ENCODE assay signal across 12 cellular contexts in the genomic region with DNA sequence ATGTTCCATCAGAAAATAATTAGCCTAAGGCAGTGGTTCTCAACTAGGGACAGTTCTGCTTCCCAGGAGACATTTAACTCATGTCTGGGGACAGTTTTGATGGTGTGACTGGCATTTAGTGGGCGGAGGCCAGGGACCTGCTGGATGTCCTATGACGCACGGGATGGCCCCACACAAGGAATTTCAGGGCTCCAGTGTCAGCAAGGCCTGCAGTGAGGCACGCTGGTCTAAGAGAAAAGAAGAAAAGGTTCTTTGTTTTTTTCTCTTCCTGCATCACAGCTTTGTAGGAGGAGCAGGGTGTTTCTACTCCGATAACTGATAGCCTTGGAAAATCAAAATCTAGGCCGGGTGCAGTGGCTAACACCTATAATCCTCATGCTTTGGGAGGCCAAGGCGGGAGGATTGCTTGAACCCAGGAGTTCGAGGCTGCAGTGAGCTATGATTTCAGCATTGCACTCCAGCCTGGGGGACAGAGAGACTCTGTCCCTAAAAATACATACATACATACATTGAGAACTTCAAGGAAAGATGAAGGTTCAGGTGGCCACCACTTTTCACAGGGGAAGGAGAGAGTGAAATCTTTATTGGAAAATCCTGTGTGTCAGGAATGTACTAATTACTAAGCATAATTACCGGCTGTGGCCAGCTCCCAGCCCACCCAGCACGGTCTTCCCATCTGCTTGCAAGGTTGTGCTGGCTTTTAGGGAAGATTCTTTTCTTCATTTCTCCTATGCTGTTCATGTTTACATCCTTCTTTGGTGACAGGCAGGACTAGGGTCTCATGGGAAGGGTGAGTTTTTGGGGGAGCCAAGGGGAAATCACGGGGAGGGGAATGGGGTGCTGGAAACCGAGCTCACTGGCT.
DNase-seq lines count a peak whose midpoint lies in the region; ATAC-seq, FAIRE-seq and TF ChIP-seq lines count a peak whose summit lies in the region.
"Had no signal": no experiment of that assay in that cellular context is flagged by ENCODE, and none has a peak within 500 bp of the region (broad histone marks: within the 10 kb centered on the region; RNA-seq: fewer than 3 reads in every experiment).

No MANE protein-coding gene starts in this region.

- H3K36me3 ChIP-seq in pancreas (no peaks in the 10 kb centered on the region), heart right ventricle (no peaks in the 10 kb centered on the region)

- H3K27ac ChIP-seq in pancreas, result peak overlapping the region; percentile 6 to 58 (median 37)
- no peak overlapping the region for H3K27ac ChIP-seq in heart right ventricle

- no peaks in the 10 kb centered on the region for H3K9me3 ChIP-seq in pancreas
- H3K9me3 ChIP-seq in heart right ventricle, result no peaks in the 10 kb centered on the region

- TF ChIP-seq CTCF in pancreas (IDR thresholded peaks at IDR 0.05) (no peak), heart right ventricle (IDR thresholded peaks at IDR 0.05) (no peak)

- H3K4me3 ChIP-seq in pancreas (no peak overlapping the region), heart right ventricle (no peak overlapping the region)

- no peaks in the 10 kb centered on the region for H3K27me3 ChIP-seq in pancreas
- H3K27me3 ChIP-seq in heart right ventricle, result peaks cover 0 to 12% (median 0%) of the 10 kb centered on the region in 7 donors

- intact Hi-C loops in pancreas (cut with DNase I) (no loop called here), heart right ventricle (cut with DNase I) (no loop called here)

- WGBS in pancreas, 2 donors, result 51 to 53% methylated on average over 12 of the region's 12 CpGs
- 48 to 60% methylated on average over 12 of the region's 12 CpGs for WGBS in heart right ventricle, 2 donors

- in situ Hi-C loops in SK-MEL-5 (cut with HindIII; ENCODE audit: low pct_unique_long_range_greater_than_20kb, low sequenced_read_pairs), result no loop called here

- DNase-seq in COLO829 (ENCODE audit: low spot score), result peak; percentile 51
- DNase-seq in SK-MEL-5 (ENCODE audit: low read depth, low spot score), result peak; percentile 94
- peak; percentile 85 for DNase-seq in islet precursor cell
- peak in 2 of 6 donors; percentile 45 for DNase-seq in pancreas
- DNase-seq in H4 (ENCODE audit: low spot score), result no peak
- no peak for DNase-seq in iPS-NIHi11 (ENCODE audit: low spot score)
- DNase-seq in heart right ventricle, result no peak
- DNase-seq: HCEC 1CT, KBM-7, NCI-H82 had no signal

- no peak for FAIRE-seq in pancreas (lab: Jason Lieb, UNC)

- H3K4me1 ChIP-seq in pancreas (no peaks in the 10 kb centered on the region), heart right ventricle (no peaks in the 10 kb centered on the region)

- ATAC-seq in pancreas (peak; percentile 47 to 81 (median 78)), GM19467 (IDR thresholded peaks at IDR 0.05; ENCODE audit: unreplicated experiment) (no peak), heart right ventricle (no peak)
- ATAC-seq: Right ventricle myocardium inferior had no signal

Comparison
In these comparisons a context has a peak if more than half of its experiments do, and no peak if none do; other contexts are left out.
1. DNase-seq: peak in COLO829 (single experiment), SK-MEL-5 (single experiment) and islet precursor cell (single experiment); none in H4 (single experiment), iPS-NIHi11 (single experiment) and heart right ventricle (0 of 2).
2. ATAC-seq: peak in pancreas (4 of 4); none in GM19467 (single experiment) and heart right ventricle (0 of 8).
3. H3K27ac ChIP-seq: peak in pancreas (4 of 4); none in heart right ventricle (0 of 10).